Comparison of ENCODE assay signal across 1 cellular context in the genomic region with DNA sequence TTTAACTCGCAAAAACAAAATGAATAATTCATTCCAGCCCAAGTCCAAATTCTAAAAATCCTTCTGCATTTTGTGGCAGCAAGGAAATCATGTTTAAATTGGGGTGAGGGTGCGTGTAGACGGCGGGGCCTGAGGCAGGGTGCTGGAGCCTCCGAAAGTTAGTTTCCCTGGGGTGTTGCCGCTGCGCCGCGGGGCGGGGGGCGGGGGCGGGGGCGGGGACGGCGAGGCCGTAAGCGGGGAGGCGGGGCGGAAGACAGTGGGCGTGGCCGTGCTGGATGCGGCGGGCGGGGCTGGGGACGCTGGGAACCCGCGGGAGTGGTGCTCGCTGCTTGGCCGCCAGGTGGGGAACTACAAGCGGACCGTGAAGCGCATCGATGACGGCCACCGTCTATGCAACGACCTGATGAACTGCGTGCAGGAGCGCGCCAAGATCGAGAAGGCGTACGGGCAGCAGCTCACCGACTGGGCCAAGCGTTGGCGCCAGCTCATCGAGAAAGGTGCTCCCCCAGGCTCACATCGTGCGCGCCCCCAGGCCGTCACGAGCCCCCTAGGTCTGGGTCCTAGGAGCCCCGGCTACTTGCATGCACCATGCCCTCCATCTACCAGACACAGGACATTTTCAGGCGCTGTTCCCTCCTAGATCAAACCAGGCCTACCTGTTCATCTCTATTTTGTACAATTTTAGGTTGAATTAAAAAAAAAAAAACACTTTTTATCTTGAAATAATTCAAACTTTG.
TF ChIP-seq lines count a peak whose summit lies in the region.

No MANE protein-coding gene starts in this region.

TF ChIP-seq in K562, 482 proteins besides CTCF, POLR2A, EP300 and RAD21 (continued from another document and continues in another):
- no peak for TF ChIP-seq ZFP36 (IDR thresholded peaks at IDR 0.05; ENCODE audit: low read depth, low read length, partially characterized antibody)
- TF ChIP-seq, protein P1, sequence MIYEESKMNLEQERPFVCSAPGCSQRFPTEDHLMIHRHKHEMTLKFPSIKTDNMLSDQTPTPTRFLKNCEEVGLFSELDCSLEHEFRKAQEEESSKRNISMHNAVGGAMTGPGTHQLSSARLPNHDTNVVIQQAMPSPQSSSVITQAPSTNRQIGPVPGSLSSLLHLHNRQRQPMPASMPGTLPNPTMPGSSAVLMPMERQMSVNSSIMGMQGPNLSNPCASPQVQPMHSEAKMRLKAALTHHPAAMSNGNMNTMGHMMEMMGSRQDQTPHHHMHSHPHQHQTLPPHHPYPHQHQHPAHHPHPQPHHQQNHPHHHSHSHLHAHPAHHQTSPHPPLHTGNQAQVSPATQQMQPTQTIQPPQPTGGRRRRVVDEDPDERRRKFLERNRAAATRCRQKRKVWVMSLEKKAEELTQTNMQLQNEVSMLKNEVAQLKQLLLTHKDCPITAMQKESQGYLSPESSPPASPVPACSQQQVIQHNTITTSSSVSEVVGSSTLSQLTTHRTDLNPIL (CRISPR knock-in tag; IDR thresholded peaks at IDR 0.05), result no peak
- no peak for TF ChIP-seq SIN3B (IDR thresholded peaks at IDR 0.05; ENCODE audit: low read depth)
- peak; percentile 10; the same call in 1 of the 2 replicates for TF ChIP-seq EGR1 (conservative IDR thresholded peaks at IDR 0.05)
- TF ChIP-seq GATAD2A (IDR thresholded peaks at IDR 0.05), result no peak
- TF ChIP-seq STAT5B (CRISPR knock-in tag; IDR thresholded peaks at IDR 0.05), result no peak
- TF ChIP-seq, protein P2, sequence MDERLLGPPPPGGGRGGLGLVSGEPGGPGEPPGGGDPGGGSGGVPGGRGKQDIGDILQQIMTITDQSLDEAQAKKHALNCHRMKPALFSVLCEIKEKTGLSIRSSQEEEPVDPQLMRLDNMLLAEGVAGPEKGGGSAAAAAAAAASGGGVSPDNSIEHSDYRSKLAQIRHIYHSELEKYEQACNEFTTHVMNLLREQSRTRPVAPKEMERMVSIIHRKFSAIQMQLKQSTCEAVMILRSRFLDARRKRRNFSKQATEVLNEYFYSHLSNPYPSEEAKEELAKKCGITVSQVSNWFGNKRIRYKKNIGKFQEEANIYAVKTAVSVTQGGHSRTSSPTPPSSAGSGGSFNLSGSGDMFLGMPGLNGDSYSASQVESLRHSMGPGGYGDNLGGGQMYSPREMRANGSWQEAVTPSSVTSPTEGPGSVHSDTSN (CRISPR knock-in tag; IDR thresholded peaks at IDR 0.05; ENCODE audit: low read depth), result no peak
- TF ChIP-seq, protein P2 (tag; conservative IDR thresholded peaks at IDR 0.05; ENCODE audit: low read depth), result no peak
- TF ChIP-seq RBBP5 (IDR thresholded peaks at IDR 0.05; ENCODE audit: borderline replicate concordance, insufficient read depth, low read length, poor library complexity, severe bottlenecking), result peak; percentile 48
- TF ChIP-seq RBM22 (IDR thresholded peaks at IDR 0.05; ENCODE audit: low read depth, low read length, poor library complexity, severe bottlenecking), result no peak
- TF ChIP-seq ZKSCAN1 (IDR thresholded peaks at IDR 0.05; ENCODE audit: low read depth, low read length), result peak; percentile 81
- TF ChIP-seq RBM17 (IDR thresholded peaks at IDR 0.05; ENCODE audit: borderline replicate concordance, low read depth, low read length), result no peak
- TF ChIP-seq ATF1 (CRISPR knock-in tag; IDR thresholded peaks at IDR 0.05), result peak; percentile 38; the same call in 1 of the 2 replicates
- peak; percentile 67 for TF ChIP-seq ATF1 (tag; IDR thresholded peaks at IDR 0.05)
- TF ChIP-seq, protein P3, sequence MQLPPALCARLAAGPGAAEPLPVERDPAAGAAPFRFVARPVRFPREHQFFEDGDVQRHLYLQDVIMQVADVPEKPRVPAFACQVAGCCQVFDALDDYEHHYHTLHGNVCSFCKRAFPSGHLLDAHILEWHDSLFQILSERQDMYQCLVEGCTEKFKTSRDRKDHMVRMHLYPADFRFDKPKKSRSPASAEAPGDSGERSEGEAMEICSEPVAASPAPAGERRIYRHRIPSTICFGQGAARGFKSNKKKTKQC (CRISPR knock-in tag; IDR thresholded peaks at IDR 0.05), result peak; percentile 55; the same call in 1 of the 2 replicates
- no peak for TF ChIP-seq ASH1L (IDR thresholded peaks at IDR 0.05; ENCODE audit: borderline replicate concordance, low read depth, partially characterized antibody)
- TF ChIP-seq HCFC1 (IDR thresholded peaks at IDR 0.05; ENCODE audit: low read depth, low read length), result peak; percentile 39; the same call in 1 of the 2 replicates
- TF ChIP-seq FOXM1 (IDR thresholded peaks at IDR 0.05; ENCODE audit: low read depth), result no peak
- 0 out of 2 replicates have a peak, but pooled peaks have one; percentile 59 for TF ChIP-seq FOXM1 (CRISPR knock-in tag; IDR thresholded peaks at IDR 0.05; ENCODE audit: low read depth)
- peak; percentile 71; the same call in 1 of the 2 replicates for TF ChIP-seq ZBTB7A (IDR thresholded peaks at IDR 0.05; ENCODE audit: borderline replicate concordance, control insufficient read depth, low read depth, low read length)
- no peak for TF ChIP-seq BMI1 (IDR thresholded peaks at IDR 0.05; ENCODE audit: low read length)
- TF ChIP-seq SMAD2 (IDR thresholded peaks at IDR 0.05; ENCODE audit: low read depth, low read length), result no peak
- TF ChIP-seq ZNF23 (CRISPR knock-in tag; IDR thresholded peaks at IDR 0.05), result no peak
- TF ChIP-seq PHF8 (IDR thresholded peaks at IDR 0.05; ENCODE audit: borderline replicate concordance, low read length), result peak; percentile 55; the same call in 1 of the 2 replicates
- TF ChIP-seq NR2C2 (CRISPR knock-in tag; IDR thresholded peaks at IDR 0.05), result 0 out of 2 replicates have a peak, but pooled peaks have one; percentile 40
- TF ChIP-seq NR2C2 (tag; IDR thresholded peaks at IDR 0.05), result no peak
- TF ChIP-seq TBP (optimal IDR thresholded peaks at IDR 0.05; ENCODE audit: low read depth, low read length), result peak; percentile 57
- no peak for TF ChIP-seq LEF1 (IDR thresholded peaks at IDR 0.05)
- TF ChIP-seq CBFB (CRISPR knock-in tag; IDR thresholded peaks at IDR 0.05), result 0 out of 2 replicates have a peak, but pooled peaks have one; percentile 71
- 0 out of 2 replicates have a peak, but pooled peaks have one; percentile 2 for TF ChIP-seq ZNF766 (CRISPR knock-in tag; conservative IDR thresholded peaks at IDR 0.05)
- TF ChIP-seq ELF1 (tag; IDR thresholded peaks at IDR 0.05), result no peak
- TF ChIP-seq MTA1 (IDR thresholded peaks at IDR 0.05; ENCODE audit: borderline replicate concordance), result no peak
- TF ChIP-seq, protein P4, sequence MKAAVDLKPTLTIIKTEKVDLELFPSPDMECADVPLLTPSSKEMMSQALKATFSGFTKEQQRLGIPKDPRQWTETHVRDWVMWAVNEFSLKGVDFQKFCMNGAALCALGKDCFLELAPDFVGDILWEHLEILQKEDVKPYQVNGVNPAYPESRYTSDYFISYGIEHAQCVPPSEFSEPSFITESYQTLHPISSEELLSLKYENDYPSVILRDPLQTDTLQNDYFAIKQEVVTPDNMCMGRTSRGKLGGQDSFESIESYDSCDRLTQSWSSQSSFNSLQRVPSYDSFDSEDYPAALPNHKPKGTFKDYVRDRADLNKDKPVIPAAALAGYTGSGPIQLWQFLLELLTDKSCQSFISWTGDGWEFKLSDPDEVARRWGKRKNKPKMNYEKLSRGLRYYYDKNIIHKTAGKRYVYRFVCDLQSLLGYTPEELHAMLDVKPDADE (conservative IDR thresholded peaks at IDR 0.05; ENCODE audit: control insufficient read depth, low read depth, low read length), result peak; percentile 50; the same call in 1 of the 2 replicates
- TF ChIP-seq NCOA6 (IDR thresholded peaks at IDR 0.05), result no peak; the same call in 1 of the 2 replicates
- peak; percentile 82; the same call in 1 of the 2 replicates for TF ChIP-seq KDM2B (CRISPR knock-in tag; IDR thresholded peaks at IDR 0.05)
- no peak for TF ChIP-seq ILK (tag; IDR thresholded peaks at IDR 0.05; ENCODE audit: borderline replicate concordance, low read depth)
- TF ChIP-seq CBFA2T3 (IDR thresholded peaks at IDR 0.05), result no peak
- no peak for TF ChIP-seq SP2 (IDR thresholded peaks at IDR 0.05; ENCODE audit: extremely low read depth, low read depth, low read length, poor library complexity, severe bottlenecking)
- TF ChIP-seq ZKSCAN3 (CRISPR knock-in tag; IDR thresholded peaks at IDR 0.05), result no peak
- TF ChIP-seq, protein P5, sequence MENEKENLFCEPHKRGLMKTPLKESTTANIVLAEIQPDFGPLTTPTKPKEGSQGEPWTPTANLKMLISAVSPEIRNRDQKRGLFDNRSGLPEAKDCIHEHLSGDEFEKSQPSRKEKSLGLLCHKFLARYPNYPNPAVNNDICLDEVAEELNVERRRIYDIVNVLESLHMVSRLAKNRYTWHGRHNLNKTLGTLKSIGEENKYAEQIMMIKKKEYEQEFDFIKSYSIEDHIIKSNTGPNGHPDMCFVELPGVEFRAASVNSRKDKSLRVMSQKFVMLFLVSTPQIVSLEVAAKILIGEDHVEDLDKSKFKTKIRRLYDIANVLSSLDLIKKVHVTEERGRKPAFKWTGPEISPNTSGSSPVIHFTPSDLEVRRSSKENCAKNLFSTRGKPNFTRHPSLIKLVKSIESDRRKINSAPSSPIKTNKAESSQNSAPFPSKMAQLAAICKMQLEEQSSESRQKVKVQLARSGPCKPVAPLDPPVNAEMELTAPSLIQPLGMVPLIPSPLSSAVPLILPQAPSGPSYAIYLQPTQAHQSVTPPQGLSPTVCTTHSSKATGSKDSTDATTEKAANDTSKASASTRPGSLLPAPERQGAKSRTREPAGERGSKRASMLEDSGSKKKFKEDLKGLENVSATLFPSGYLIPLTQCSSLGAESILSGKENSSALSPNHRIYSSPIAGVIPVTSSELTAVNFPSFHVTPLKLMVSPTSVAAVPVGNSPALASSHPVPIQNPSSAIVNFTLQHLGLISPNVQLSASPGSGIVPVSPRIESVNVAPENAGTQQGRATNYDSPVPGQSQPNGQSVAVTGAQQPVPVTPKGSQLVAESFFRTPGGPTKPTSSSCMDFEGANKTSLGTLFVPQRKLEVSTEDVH (IDR thresholded peaks at IDR 0.05; ENCODE audit: low read depth, partially characterized antibody), result no peak
- TF ChIP-seq ZNF830 (CRISPR knock-in tag; IDR thresholded peaks at IDR 0.05), result no peak
- no peak for TF ChIP-seq ZNF445 (CRISPR knock-in tag; IDR thresholded peaks at IDR 0.05; ENCODE audit: low read depth)
- TF ChIP-seq SMARCA5 (IDR thresholded peaks at IDR 0.05), result no peak
- TF ChIP-seq SUPT5H (IDR thresholded peaks at IDR 0.05), result peak; percentile 30; the same call in 1 of the 2 replicates
- no peak for TF ChIP-seq THRAP3 (IDR thresholded peaks at IDR 0.05; ENCODE audit: borderline replicate concordance)
- TF ChIP-seq BHLHE40 (IDR thresholded peaks at IDR 0.05; ENCODE audit: low read length), result no peak
- TF ChIP-seq, protein P6, sequence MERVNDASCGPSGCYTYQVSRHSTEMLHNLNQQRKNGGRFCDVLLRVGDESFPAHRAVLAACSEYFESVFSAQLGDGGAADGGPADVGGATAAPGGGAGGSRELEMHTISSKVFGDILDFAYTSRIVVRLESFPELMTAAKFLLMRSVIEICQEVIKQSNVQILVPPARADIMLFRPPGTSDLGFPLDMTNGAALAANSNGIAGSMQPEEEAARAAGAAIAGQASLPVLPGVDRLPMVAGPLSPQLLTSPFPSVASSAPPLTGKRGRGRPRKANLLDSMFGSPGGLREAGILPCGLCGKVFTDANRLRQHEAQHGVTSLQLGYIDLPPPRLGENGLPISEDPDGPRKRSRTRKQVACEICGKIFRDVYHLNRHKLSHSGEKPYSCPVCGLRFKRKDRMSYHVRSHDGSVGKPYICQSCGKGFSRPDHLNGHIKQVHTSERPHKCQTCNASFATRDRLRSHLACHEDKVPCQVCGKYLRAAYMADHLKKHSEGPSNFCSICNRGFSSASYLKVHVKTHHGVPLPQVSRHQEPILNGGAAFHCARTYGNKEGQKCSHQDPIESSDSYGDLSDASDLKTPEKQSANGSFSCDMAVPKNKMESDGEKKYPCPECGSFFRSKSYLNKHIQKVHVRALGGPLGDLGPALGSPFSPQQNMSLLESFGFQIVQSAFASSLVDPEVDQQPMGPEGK (CRISPR knock-in tag; IDR thresholded peaks at IDR 0.05; ENCODE audit: borderline replicate concordance), result no peak
- TF ChIP-seq ZNF12 (CRISPR knock-in tag; IDR thresholded peaks at IDR 0.05), result no peak
- no peak for TF ChIP-seq ZKSCAN8 (CRISPR knock-in tag; IDR thresholded peaks at IDR 0.05)
- TF ChIP-seq E2F3 (CRISPR knock-in tag; IDR thresholded peaks at IDR 0.05), result 0 out of 2 replicates have a peak, but pooled peaks have one; percentile 10
- TF ChIP-seq FOXK2 (conservative IDR thresholded peaks at IDR 0.05 in 1 of 2, IDR thresholded peaks at IDR 0.05 in 1 of 2; ENCODE audit: low read depth in 2 of 2), result 0 out of 4 replicates have a peak, but pooled peaks have one; percentile 25 to 39
- TF ChIP-seq NRF1 (conservative IDR thresholded peaks at IDR 0.05 in 1 of 2, IDR thresholded peaks at IDR 0.05 in 1 of 2), result 0 out of 4 replicates have a peak, but pooled peaks of 1 of the 2 experiments have one; percentile 14
- TF ChIP-seq HDAC3 (IDR thresholded peaks at IDR 0.05; ENCODE audit: borderline replicate concordance, partially characterized antibody), result no peak
- no peak for TF ChIP-seq MEF2D (tag; conservative IDR thresholded peaks at IDR 0.05; ENCODE audit: low read depth)
- no peak for TF ChIP-seq ZNF583 (CRISPR knock-in tag; IDR thresholded peaks at IDR 0.05)
- TF ChIP-seq MAZ (CRISPR knock-in tag; conservative IDR thresholded peaks at IDR 0.05 in 1 of 2, IDR thresholded peaks at IDR 0.05 in 1 of 2), result peak; percentile 82 to 97
- TF ChIP-seq JUND (IDR thresholded peaks at IDR 0.05; ENCODE audit: borderline replicate concordance, low read depth, low read length), result peak; percentile 74
- TF ChIP-seq JUND (tag; IDR thresholded peaks at IDR 0.05; ENCODE audit: borderline replicate concordance, low read depth, low read length), result peak; percentile 45; the same call in 1 of the 3 replicates
